Comparison of ENCODE assay signal across 8 cellular contexts in genomic region chr19:12364391-12365093, GRCh38. TPM values are rescaled to one million over a fixed set of nuclear protein-coding genes. Genes with fewer than 3 reads are reported as not detected.
DNase-seq lines count a peak whose midpoint lies in the region; ATAC-seq and TF ChIP-seq lines count a peak whose summit lies in the region.

No MANE protein-coding gene starts in this region.

- H3K36me3 ChIP-seq in left lung = no peaks in the 10 kb centered on the region
- no peaks in the 10 kb centered on the region for H3K36me3 ChIP-seq in stomach

- TF ChIP-seq CTCF in GM13976 (IDR thresholded peaks at IDR 0.05; ENCODE audit: borderline replicate concordance, control extremely low read depth, extremely low read depth, insufficient read depth, missing control alignments) = no peak
- TF ChIP-seq CTCF in left lung (IDR thresholded peaks at IDR 0.05) = no peak
- TF ChIP-seq CTCF in stomach (IDR thresholded peaks at IDR 0.05) = no peak

- intact Hi-C loops in left lung (cut with DNase I) (no loop called here), stomach (cut with DNase I; ENCODE audit: low total_unique reads) (no loop called here)

- no peaks in the 10 kb centered on the region for H3K27me3 ChIP-seq in left lung
- H3K27me3 ChIP-seq in stomach = no peaks in the 10 kb centered on the region

- no peaks in the 10 kb centered on the region for H3K9me3 ChIP-seq in left lung
- H3K9me3 ChIP-seq in stomach = no peaks in the 10 kb centered on the region

- H3K4me3 ChIP-seq in left lung (peak overlapping the region; percentile 74 to 83), stomach (peak overlapping the region; percentile 68 to 92 (median 84))

- H3K27ac ChIP-seq in left lung = peak overlapping the region; percentile 84 to 94
- peak overlapping the region; percentile 78 to 93 (median 88) for H3K27ac ChIP-seq in stomach

- H3K4me1 ChIP-seq in left lung (peaks cover 0 to 20% of the 10 kb centered on the region in 2 donors), stomach (peaks cover 0 to 21% (median 15%) of the 10 kb centered on the region in 4 donors)

- ATAC-seq in left lung (peak; percentile 8), HG02885 (IDR thresholded peaks at IDR 0.05; ENCODE audit: poor library complexity, unreplicated experiment) (no peak)

- in situ Hi-C loops in GM13976 (cut with MboI; ENCODE audit: low sequenced_read_pairs, unreplicated experiment) = no loop called here

- TF ChIP-seq POLR2A in stomach (IDR thresholded peaks at IDR 0.05) = no peak

- DNase-seq in GM13976 (ENCODE audit: low spot score) = peak; percentile 39
- DNase-seq in OCI-M1 (lab: John Stamatoyannopoulos, UW) = peak; percentile 80
- DNase-seq in cerebellar cortex (ENCODE audit: low spot score) = peak; percentile 29
- DNase-seq in left lung = peak in 1 of 2 donors; percentile 39
- DNase-seq in stomach = no peak
- no peak for DNase-seq in NCI-H226
- DNase-seq in A172 (ENCODE audit: low spot score) = no peak

- TF ChIP-seq EP300 in stomach (IDR thresholded peaks at IDR 0.05) = no peak

- WGBS in stomach, 5 donors = 10 to 15% (median 11%) methylated on average over 17 to 22 of the region's 22 CpGs

RNA-seq across cellular contexts. Expression of gene ZNF442, which starts 0.9 kb away (rescaled TPM):
- total RNA-seq in left lung (1 to 10 TPM; 3.2 to 3.5 TPM), stomach (1 to 10 TPM in 4 of 5 donors, not detected in 1; 2.3 to 7.8 (median 3.0) TPM)
- polyA plus RNA-seq in stomach = 1 to 10 TPM in 2 of 3 donors, under 1 TPM in 1; 0.31 to 2.0 (median 1.1) TPM
- 1.9 and 2.4 TPM in 2 replicates for total RNA-seq in A172 (2014; rRNA removed; shearing (Covaris generic))

RNA-seq across cellular contexts. Expression of gene ZNF563, which starts 31.1 kb away (rescaled TPM):
- total RNA-seq in left lung (1 to 10 TPM; 4.0 to 4.1 TPM), stomach (1 to 10 TPM in 4 of 5 donors, under 1 TPM in 1; 0.58 to 9.4 (median 3.1) TPM)
- 1 to 10 TPM in 2 of 3 donors, under 1 TPM in 1; 0.76 to 1.7 (median 1.4) TPM for polyA plus RNA-seq in stomach
- total RNA-seq in A172 (2014; rRNA removed; shearing (Covaris generic)) = not detected in 2 replicates

RNA-seq across cellular contexts. Expression of gene ZNF799, which starts 36.5 kb away (rescaled TPM):
- total RNA-seq in left lung (1 to 10 TPM; 4.2 to 7.1 TPM), stomach (1 to 10 TPM in 4 of 5 donors, under 1 TPM in 1; 0.45 to 6.7 (median 2.9) TPM)
- polyA plus RNA-seq in stomach = 1 to 10 TPM; 2.2 to 3.5 (median 2.9) TPM
- total RNA-seq in A172 (2014; rRNA removed; shearing (Covaris generic)) = 4.9 and 7.5 TPM in 2 replicates

Comparison
In these comparisons a context has a peak if more than half of its experiments do, and no peak if none do; other contexts are left out.
1. DNase-seq: peak in GM13976 (single experiment), OCI-M1 (single experiment) and cerebellar cortex (single experiment); none in stomach (single experiment), NCI-H226 (single experiment) and A172 (single experiment).